In genomic region chr1:9128520-9129371, GRCh38 we compare ENCODE assay signal across 8 cellular contexts. TPM values are rescaled to one million over a fixed set of nuclear protein-coding genes. Genes with fewer than 3 reads are reported as not detected.
DNase-seq lines count a peak whose midpoint lies in the region; ATAC-seq and TF ChIP-seq lines count a peak whose summit lies in the region.

Gene GPR157 (minus strand): TSS chr1:9129102. CDS start chr1:9129027, 75 bp downstream.

- POLR2A ChIA-PET in BJ (lab: Charles Lee) (interaction anchor here (0.6 kb wide), 2 partner anchors 17 to 23 kb away, joined by 3 to 7 read pairs; no protein-coding TSS in a partner anchor), RWPE1 (lab: Yijun Ruan, JAX; ENCODE audit: low non-redundant PET) (interaction anchor here (1.6 kb wide), 1 partner anchor 10 kb away, joined by 3 read pairs; no protein-coding TSS in a partner anchor)

- peak; percentile 46 for TF ChIP-seq POLR2A in GM19099 (IDR thresholded peaks at IDR 0.05; ENCODE audit: extremely low read depth, insufficient read length, low read depth)
- TF ChIP-seq POLR2A in gastroesophageal sphincter (IDR thresholded peaks at IDR 0.05): peak; percentile 70 to 77
- peak; percentile 54 to 81 for TF ChIP-seq POLR2A in thyroid gland (IDR thresholded peaks at IDR 0.05)

- CTCF ChIA-PET in BJ (lab: Yijun Ruan, JAX): interaction anchor here (0.8 to 5.5 kb wide), 6 partner anchors 14 to 121 kb away, joined by 3 to 36 read pairs (median 6); partner anchors contain the start of gene H6PD
- CTCF ChIA-PET in RWPE1 (lab: Yijun Ruan, JAX): interaction anchor here (0.6 to 2.0 kb wide), 4 partner anchors 13 to 359 kb away, joined by 3 to 10 read pairs (median 6); no protein-coding TSS in a partner anchor

- TF ChIP-seq CTCF in BJ (IDR thresholded peaks at IDR 0.05; ENCODE audit: insufficient read depth, low read depth, low read length) (0 out of 2 replicates have a peak, but pooled peaks have one; percentile 20), RWPE1 (conservative IDR thresholded peaks at IDR 0.05; ENCODE audit: low read depth) (no peak), gastroesophageal sphincter (IDR thresholded peaks at IDR 0.05) (peak in 2 of 4 experiments; percentile 9 to 35), omental fat pad (IDR thresholded peaks at IDR 0.05) (no peak), thyroid gland (IDR thresholded peaks at IDR 0.05) (peak in 3 of 6 experiments; percentile 9 to 26 (median 20))

- H3K9me3 ChIP-seq in gastroesophageal sphincter (no peaks in the 10 kb centered on the region), thyroid gland (no peaks in the 10 kb centered on the region)

- intact Hi-C loops in thyroid gland (cut with DNase I): no loop called here

- peaks cover 0 to 31% (median 0%) of the 10 kb centered on the region in 3 donors for H3K4me1 ChIP-seq in gastroesophageal sphincter
- H3K4me1 ChIP-seq in thyroid gland: peaks cover 22 to 24% of the 10 kb centered on the region in 2 donors

- H3K4me3 ChIP-seq in BJ (ENCODE audit: low read depth, low read length): peak within 1 kb of the TSS; percentile 46
- H3K4me3 ChIP-seq in gastroesophageal sphincter: peak within 1 kb of the TSS; percentile 35 to 78
- peak within 1 kb of the TSS; percentile 22 to 54 (median 48) for H3K4me3 ChIP-seq in thyroid gland (replicated peaks in 1 of 3)

- H3K36me3 ChIP-seq in BJ (ENCODE audit: control insufficient read depth, insufficient read depth, low read length) (no peaks in the 10 kb centered on the region), gastroesophageal sphincter (no peaks in the 10 kb centered on the region), thyroid gland (no peaks in the 10 kb centered on the region)

- H3K27me3 ChIP-seq in BJ (ENCODE audit: control insufficient read depth, insufficient read depth, low read length) (no peaks in the 10 kb centered on the region), gastroesophageal sphincter (no peaks in the 10 kb centered on the region), thyroid gland (no peaks in the 10 kb centered on the region)

- no peak for TF ChIP-seq EP300 in gastroesophageal sphincter (IDR thresholded peaks at IDR 0.05)

- H3K27ac ChIP-seq in RWPE1 (peak within 1 kb of the TSS; percentile 83), gastroesophageal sphincter (peak within 1 kb of the TSS; percentile 60 to 95 (median 93)), thyroid gland (peak within 1 kb of the TSS; percentile 82 to 87 (median 85))

- no peak for DNase-seq in BJ (ENCODE audit: low read depth)
- peak; percentile 100 for DNase-seq in RWPE1 (ENCODE audit: low spot score)
- DNase-seq in activated gamma-delta T cell treated with anti-CD3 and anti-CD28 coated beads, Interleukin-2, amount 50 U/mL, for 16 hours (ENCODE audit: low read depth): peak; percentile 59
- DNase-seq in omental fat pad (ENCODE audit: low spot score): peak; percentile 73
- peak; percentile 87 for DNase-seq in thyroid gland

- WGBS in gastroesophageal sphincter (ENCODE audit: low coverage in 1 of 2), 2 donors: 0% methylated on average over 15 of the region's 102 CpGs; no CpG with 5 or more reads in 1 of the 2 donors
- 5% methylated on average over 28 of the region's 102 CpGs; no CpG with 5 or more reads in 1 of the 2 donors for WGBS in thyroid gland, 2 donors

- ATAC-seq in HG03342 (IDR thresholded peaks at IDR 0.05; ENCODE audit: unreplicated experiment) (peak; percentile 50), gastroesophageal sphincter (peak; percentile 89), omental fat pad (ENCODE audit: low FRiP score) (peak; percentile 94)

RNA-seq across cellular contexts. Expression of gene GPR157, which starts in this region (rescaled TPM):
- polyA plus RNA-seq in BJ (2011; rRNA removed): 1.9 and 2.5 TPM in 2 replicates
- polyA minus RNA-seq in BJ (2011; rRNA and poly(A)+ RNA removed): 3.1 and 3.3 TPM in 2 replicates
- total RNA-seq in gastroesophageal sphincter (1 to 10 TPM; 2.8 to 4.4 (median 4.0) TPM), omental fat pad (1 to 10 TPM; 1.6 to 8.8 (median 6.9) TPM), thyroid gland (10 to 100 TPM in 1 of 4 donors, 1 to 10 TPM in 3; 5.6 to 10.4 (median 7.3) TPM)
